Comparison of ENCODE assay signal across 24 cellular contexts in the genomic region with DNA sequence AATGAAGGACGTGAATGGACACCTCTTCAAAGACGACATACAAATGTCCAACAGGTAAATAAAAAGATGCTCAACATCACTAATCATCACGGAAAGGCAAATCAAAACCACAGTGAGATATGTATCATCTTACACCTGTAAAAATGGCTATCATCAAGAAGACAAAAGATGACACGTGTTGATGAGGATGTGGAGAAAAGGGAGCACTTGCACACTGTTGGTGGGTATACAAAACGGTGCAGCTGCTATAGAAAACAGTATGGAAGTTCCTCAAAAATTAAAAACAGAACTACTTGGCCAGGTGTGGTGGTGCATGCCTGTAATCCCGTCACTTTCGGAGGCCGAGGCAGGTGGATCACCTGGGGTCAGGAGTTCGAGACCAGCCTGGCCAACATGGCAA. TPM values are rescaled to one million over a fixed set of nuclear protein-coding genes. Genes with fewer than 3 reads are reported as not detected.
A peak's percentile ranks its signal among the peaks of the same experiment; 100 is the strongest.
DNase-seq lines count a peak whose midpoint lies in the region; ATAC-seq and TF ChIP-seq lines count a peak whose summit lies in the region.
"Had no signal": no experiment of that assay in that cellular context is flagged by ENCODE, and none has a peak within 500 bp of the region (broad histone marks: within the 10 kb centered on the region; RNA-seq: fewer than 3 reads in every experiment).

No MANE protein-coding gene starts in this region.

- intact Hi-C loops in lower lobe of right lung (cut with DNase I), result no loop called here

- no peak for TF ChIP-seq EP300 in gastroesophageal sphincter (IDR thresholded peaks at IDR 0.05)

- no peak overlapping the region for H3K4me3 ChIP-seq in CD4-positive, CD25-positive, alpha-beta regulatory T cell (ENCODE audit: low read depth, low read length)
- H3K4me3 ChIP-seq in CD8-positive, alpha-beta memory T cell (ENCODE audit: low read length), result no peak overlapping the region
- H3K4me3 ChIP-seq in RWPE2 (ENCODE audit: severe bottlenecking) (no peak overlapping the region), gastroesophageal sphincter (no peak overlapping the region), lower lobe of right lung (no peak overlapping the region)
- H3K4me3 ChIP-seq: HAP-1, hepatocyte, right atrium auricular region had no signal

- peaks cover 28% of the 10 kb centered on the region for H3K36me3 Mint-ChIP-seq in CD4-positive, CD25-positive, alpha-beta regulatory T cell
- H3K36me3 Mint-ChIP-seq in CD8-positive, alpha-beta memory T cell, result peaks cover 0 to 57% (median 10%) of the 10 kb centered on the region in 3 donors
- peaks cover 0 to 10% (median 0%) of the 10 kb centered on the region in 3 donors for H3K36me3 Mint-ChIP-seq in immature natural killer cell

- peak overlapping the region; percentile 2 to 74 (median 33) for H3K27ac Mint-ChIP-seq in CD4-positive, CD25-positive, alpha-beta regulatory T cell
- peak overlapping the region in 7 of 8 donors; percentile 58 to 84 (median 76) for H3K27ac Mint-ChIP-seq in CD8-positive, alpha-beta memory T cell
- H3K27ac Mint-ChIP-seq in immature natural killer cell, result peak overlapping the region; percentile 63 to 94 (median 84)

- POLR2A ChIA-PET in CD8-positive, alpha-beta memory T cell (lab: Charles Lee), result interaction anchor here (0.6 kb wide), 1 partner anchor 35 kb away, joined by 3 read pairs; no protein-coding TSS in a partner anchor

- peak overlapping the region; percentile 37 for H3K27ac ChIP-seq in CD4-positive, CD25-positive, alpha-beta regulatory T cell (ENCODE audit: insufficient read depth, low read length, poor library complexity, severe bottlenecking)
- no peak overlapping the region for H3K27ac ChIP-seq in CD8-positive, alpha-beta memory T cell (ENCODE audit: low read depth, low read length)
- H3K27ac ChIP-seq in RWPE2 (ENCODE audit: poor library complexity, severe bottlenecking) (no peak overlapping the region), gastroesophageal sphincter (no peak overlapping the region), lower lobe of right lung (no peak overlapping the region)
- H3K27ac ChIP-seq: hepatocyte, right atrium auricular region, VCaP had no signal

- 90 to 95% methylated on average over 6 to 7 of the region's 9 CpGs for WGBS in gastroesophageal sphincter (ENCODE audit: low coverage in 1 of 2), 2 donors

- peaks cover 33% of the 10 kb centered on the region for H3K36me3 ChIP-seq in CD4-positive, CD25-positive, alpha-beta regulatory T cell (ENCODE audit: control insufficient read depth, insufficient read depth, low read length)
- H3K36me3 ChIP-seq in CD8-positive, alpha-beta memory T cell (ENCODE audit: insufficient read depth, low read length), result peaks cover 4% of the 10 kb centered on the region
- H3K36me3 ChIP-seq in RWPE2 (ENCODE audit: low read depth) (no peaks in the 10 kb centered on the region), gastroesophageal sphincter (no peaks in the 10 kb centered on the region), lower lobe of right lung (no peaks in the 10 kb centered on the region)
- H3K36me3 ChIP-seq: HAP-1, right atrium auricular region had no signal

- no peak for DNase-seq in CD4-positive, CD25-positive, alpha-beta regulatory T cell
- DNase-seq in CD8-positive, alpha-beta memory T cell, result peak in 1 of 5 donors; percentile 30
- DNase-seq in RWPE2 (ENCODE audit: low spot score), result peak; percentile 22
- DNase-seq in immature natural killer cell, result no peak
- DNase-seq in lower lobe of right lung, result no peak
- no peak for DNase-seq in HCEC 1CT
- DNase-seq in iPS-NIHi11 (ENCODE audit: low spot score), result no peak
- DNase-seq: dermis blood vessel endothelial cell, NCI-H1105 treated with DMSO at 0.1 percent for 48 hours, NCI-H2171 treated with DMSO at 0.1 percent for 48 hours, NCI-H526 treated with DMSO at 0.1 percent for 48 hours, substantia nigra had no signal

- no peak for TF ChIP-seq CTCF in RWPE2 (IDR thresholded peaks at IDR 0.05; ENCODE audit: poor library complexity, severe bottlenecking)
- TF ChIP-seq CTCF in gastroesophageal sphincter (IDR thresholded peaks at IDR 0.05), result no peak
- no peak for TF ChIP-seq CTCF in lower lobe of right lung (IDR thresholded peaks at IDR 0.05)

- peaks cover 34 to 83% (median 60%) of the 10 kb centered on the region in 4 donors for H3K4me1 Mint-ChIP-seq in CD4-positive, CD25-positive, alpha-beta regulatory T cell
- peaks cover 77 to 85% (median 84%) of the 10 kb centered on the region in 3 donors for H3K4me1 Mint-ChIP-seq in CD8-positive, alpha-beta memory T cell
- H3K4me1 Mint-ChIP-seq in immature natural killer cell, result peaks cover 84 to 94% of the 10 kb centered on the region in 2 donors

- H3K27me3 ChIP-seq in CD4-positive, CD25-positive, alpha-beta regulatory T cell (ENCODE audit: control insufficient read depth, insufficient read depth, low read length), result no peaks in the 10 kb centered on the region
- H3K27me3 ChIP-seq in CD8-positive, alpha-beta memory T cell (ENCODE audit: insufficient read depth, low read length, poor library complexity, severe bottlenecking), result no peaks in the 10 kb centered on the region
- H3K27me3 ChIP-seq in RWPE2 (ENCODE audit: insufficient read depth, poor library complexity, severe bottlenecking) (no peaks in the 10 kb centered on the region), gastroesophageal sphincter (no peaks in the 10 kb centered on the region), lower lobe of right lung (ENCODE audit: low read depth) (no peaks in the 10 kb centered on the region)
- H3K27me3 ChIP-seq: hepatocyte, right atrium auricular region had no signal

- peak in 1 of 2 donors; percentile 40 for ATAC-seq in CD4-positive, CD25-positive, alpha-beta regulatory T cell (ENCODE audit: low read depth in 2 of 2)
- ATAC-seq in RWPE2 (ENCODE audit: low read depth), result no peak
- no peak for ATAC-seq in gastroesophageal sphincter
- no peak for ATAC-seq in lower lobe of right lung
- ATAC-seq: Panc1 had no signal

- CTCF ChIA-PET in CD8-positive, alpha-beta memory T cell (lab: Charles Lee), result interaction anchor here (2.5 kb wide), 1 partner anchor 48 kb away, joined by 9 read pairs; the partner anchor contains the start of gene STK10

- TF ChIP-seq POLR2A in gastroesophageal sphincter (IDR thresholded peaks at IDR 0.05), result no peak

- no peaks in the 10 kb centered on the region for H3K9me3 ChIP-seq in CD4-positive, CD25-positive, alpha-beta regulatory T cell (ENCODE audit: control insufficient read depth in 2 of 2, low read length in 2 of 2)
- H3K9me3 ChIP-seq in CD8-positive, alpha-beta memory T cell (ENCODE audit: low read length), result no peaks in the 10 kb centered on the region
- H3K9me3 ChIP-seq in RWPE2 (ENCODE audit: severe bottlenecking), result no peaks in the 10 kb centered on the region
- H3K9me3 ChIP-seq in gastroesophageal sphincter, result peaks cover 0 to 3% (median 0%) of the 10 kb centered on the region in 3 donors
- no peaks in the 10 kb centered on the region for H3K9me3 ChIP-seq in lower lobe of right lung
- H3K9me3 ChIP-seq: HAP-1, right atrium auricular region had no signal

- no peaks in the 10 kb centered on the region for H3K27me3 Mint-ChIP-seq in CD4-positive, CD25-positive, alpha-beta regulatory T cell
- H3K27me3 Mint-ChIP-seq in CD8-positive, alpha-beta memory T cell, result peaks cover 0 to 2% of the 10 kb centered on the region in 2 donors
- H3K27me3 Mint-ChIP-seq in immature natural killer cell (ENCODE audit: low read depth in 3 of 3), result no peaks in the 10 kb centered on the region

- H3K4me3 Mint-ChIP-seq in CD4-positive, CD25-positive, alpha-beta regulatory T cell, result peak overlapping the region in 1 of 4 donors; percentile 40
- peak overlapping the region in 3 of 7 donors; percentile 7 to 48 (median 34) for H3K4me3 Mint-ChIP-seq in CD8-positive, alpha-beta memory T cell
- peak overlapping the region in 1 of 5 donors; percentile 30 for H3K4me3 Mint-ChIP-seq in immature natural killer cell

- peaks cover 43% of the 10 kb centered on the region for H3K4me1 ChIP-seq in CD4-positive, CD25-positive, alpha-beta regulatory T cell (ENCODE audit: control insufficient read depth, insufficient read depth, low read length, poor library complexity, severe bottlenecking)
- peaks cover 53% of the 10 kb centered on the region for H3K4me1 ChIP-seq in CD8-positive, alpha-beta memory T cell (ENCODE audit: insufficient read depth, low read length)
- no peaks in the 10 kb centered on the region for H3K4me1 ChIP-seq in RWPE2 (ENCODE audit: insufficient read depth, poor library complexity, severe bottlenecking)
- H3K4me1 ChIP-seq in gastroesophageal sphincter, result peaks cover 0 to 15% (median 0%) of the 10 kb centered on the region in 3 donors
- peaks cover 22% of the 10 kb centered on the region for H3K4me1 ChIP-seq in lower lobe of right lung
- H3K4me1 ChIP-seq: HAP-1 had no signal

- H3K9me3 Mint-ChIP-seq in CD4-positive, CD25-positive, alpha-beta regulatory T cell, result no peaks in the 10 kb centered on the region
- H3K9me3 Mint-ChIP-seq in CD8-positive, alpha-beta memory T cell, result no peaks in the 10 kb centered on the region
- H3K9me3 Mint-ChIP-seq in immature natural killer cell, result no peaks in the 10 kb centered on the region

RNA-seq across cellular contexts. Expression of gene STK10, which starts 47.9 kb away (rescaled TPM):
- 533 TPM for total RNA-seq in CD4-positive, CD25-positive, alpha-beta regulatory T cell
- polyA plus RNA-seq in CD4-positive, CD25-positive, alpha-beta regulatory T cell, result 10 to 100 TPM; 71.2 to 77.2 (median 74.1) TPM
- total RNA-seq in CD8-positive, alpha-beta memory T cell, result 100 to 1,000 TPM; 113 to 118 TPM
- polyA plus RNA-seq in CD8-positive, alpha-beta memory T cell, result 170 TPM
- polyA plus RNA-seq in immature natural killer cell, result 100 to 1,000 TPM in 1 of 3 donors, 10 to 100 TPM in 2; 24.8 to 274 (median 54.9) TPM
- total RNA-seq in gastroesophageal sphincter (10 to 100 TPM; 14.1 to 30.4 (median 19.4) TPM), lower lobe of right lung (72.5 TPM)

RNA-seq across cellular contexts. Expression of gene EFCAB9, which starts 53.9 kb away (rescaled TPM):
- not detected for total RNA-seq in CD4-positive, CD25-positive, alpha-beta regulatory T cell
- polyA plus RNA-seq in CD4-positive, CD25-positive, alpha-beta regulatory T cell, result not detected
- not detected for total RNA-seq in CD8-positive, alpha-beta memory T cell
- not detected for polyA plus RNA-seq in CD8-positive, alpha-beta memory T cell
- polyA plus RNA-seq in immature natural killer cell, result not detected
- not detected for total RNA-seq in gastroesophageal sphincter
- total RNA-seq in lower lobe of right lung, result not detected
- total RNA-seq: dermis blood vessel endothelial cell; hepatocyte; LHCN-M2; lower leg skin; omental fat pad; right atrium auricular region; SK-MEL-5; T-helper 2 cell treated with Interferon-gamma antibody and Interleukin-4, amounts not matched to agents 100 ng/mL and 5 ng/mL, for 36 hours; urinary bladder had no signal
- polyA plus RNA-seq: hepatocyte, urinary bladder had no signal

Comparison
In these comparisons a context has a peak if more than half of its experiments do, and no peak if none do; other contexts are left out.
1. H3K27ac Mint-ChIP-seq: peak in every context shown above with its lines; median percentile 84 in immature natural killer cell; 76 in CD8-positive, alpha-beta memory T cell; 33 in CD4-positive, CD25-positive, alpha-beta regulatory T cell.